In genomic region chr4:81479573-81479972, GRCh38 we compare ENCODE assay signal across 2 cellular contexts. TPM values are rescaled to one million over a fixed set of nuclear protein-coding genes. Genes with fewer than 3 reads are reported as not detected.
"Had no signal": no experiment of that assay in that cellular context is flagged by ENCODE, and none has a peak within 500 bp of the region (broad histone marks: within the 10 kb centered on the region; RNA-seq: fewer than 3 reads in every experiment).

No MANE protein-coding gene starts in this region.

RNA-seq across cellular contexts. Expression of gene RASGEF1B, which starts 7.9 kb away (rescaled TPM):
- total RNA-seq: endothelial cell of umbilical vein, fibroblast of villous mesenchyme had no signal
- polyA plus RNA-seq: endothelial cell of umbilical vein had no signal
